In genomic region chr9:31166516-31166915, GRCh38 we compare ENCODE assay signal across 24 cellular contexts.
"Had no signal": no experiment of that assay in that cellular context is flagged by ENCODE, and none has a peak within 500 bp of the region (broad histone marks: within the 10 kb centered on the region; RNA-seq: fewer than 3 reads in every experiment).

No MANE protein-coding gene starts in this region.

- H3K27ac ChIP-seq: breast epithelium, gastroesophageal sphincter, pancreas, prostate gland, skin epidermis had no signal

- H3K36me3 Mint-ChIP-seq: naive B cell, type B pancreatic cell had no signal

- H3K27me3 Mint-ChIP-seq: activated CD4-positive, alpha-beta memory T cell treated with anti-CD3 and anti-CD28 coated beads for 36 hours; activated CD4-positive, alpha-beta T cell treated with anti-CD3 and anti-CD28 coated beads, Interleukin-2, amount 10 ng/mL, durations not matched to agents 24 days and 14 days; activated T-cell treated with anti-CD3 and anti-CD28 coated beads, Interleukin-2, amount 50 U/mL, for 24 hours; stimulated activated naive CD8-positive, alpha-beta T cell treated with anti-CD3 and anti-CD28 coated beads, Interleukin-15, Interleukin-2, amounts not matched to agents 100 ng/mL and 50 ng/mL, for 24 hours; type B pancreatic cell had no signal

- H3K4me1 ChIP-seq: breast epithelium, gastroesophageal sphincter, pancreas, prostate gland had no signal

- H3K9me3 Mint-ChIP-seq: activated CD4-positive, alpha-beta memory T cell treated with anti-CD3 and anti-CD28 coated beads for 36 hours; activated CD4-positive, alpha-beta T cell treated with anti-CD3 and anti-CD28 coated beads, Interleukin-2, amount 10 ng/mL, durations not matched to agents 24 days and 14 days; activated T-cell treated with anti-CD3 and anti-CD28 coated beads, Interleukin-2, amount 50 U/mL, for 24 hours; nephron progenitor cell; stimulated activated naive CD8-positive, alpha-beta T cell treated with anti-CD3 and anti-CD28 coated beads, Interleukin-15, Interleukin-2, amounts not matched to agents 100 ng/mL and 50 ng/mL, for 24 hours had no signal

- H3K4me3 ChIP-seq: breast epithelium, gastroesophageal sphincter, pancreas, prostate gland, skin epidermis had no signal

- H3K9me3 ChIP-seq: breast epithelium, gastroesophageal sphincter, pancreas, prostate gland had no signal

- H3K4me1 Mint-ChIP-seq: activated CD4-positive, alpha-beta T cell treated with anti-CD3 and anti-CD28 coated beads, Interleukin-2, amount 10 ng/mL, durations not matched to agents 24 days and 14 days; naive B cell; nephron progenitor cell had no signal

- DNase-seq: activated CD4-positive, alpha-beta memory T cell treated with anti-CD3 and anti-CD28 coated beads for 36 hours; activated CD4-positive, alpha-beta T cell treated with anti-CD3 and anti-CD28 coated beads, Interleukin-2, amount 10 ng/mL, durations not matched to agents 24 days and 14 days; activated CD4-positive, CD25-positive, alpha-beta regulatory T cell treated with anti-CD3 and anti-CD28 coated beads, Interleukin-2, amount 50 U/mL, for 72 hours; activated CD8-positive, alpha-beta memory T cell treated with anti-CD3 and anti-CD28 coated beads, Interleukin-2, amount 50 U/mL, for 48 hours; activated gamma-delta T cell; activated naive CD4-positive, alpha-beta T cell treated with anti-CD3 and anti-CD28 coated beads, Interleukin-2, amount 50 U/mL, for 16 hours; activated T-cell treated with anti-CD3 and anti-CD28 coated beads, Interleukin-2, amount 50 U/mL, for 24 hours; central memory CD4-positive, alpha-beta T cell; hippocampal formation; left colon; mammary epithelial cell; naive B cell; nephron progenitor cell; retina; stimulated activated CD4-positive, alpha-beta T cell treated with anti-CD3 and anti-CD28 coated beads, Interleukin-12 subunit alpha, Interleukin-12 subunit beta, amount 100 ng/mL, for 4 hours; stimulated activated CD4-positive, alpha-beta T cell treated with anti-CD3 and anti-CD28 coated beads, Interleukin-4, amount 100 ng/mL, for 1 hour had no signal

- H3K4me3 Mint-ChIP-seq: activated CD4-positive, alpha-beta memory T cell treated with anti-CD3 and anti-CD28 coated beads for 36 hours; activated CD4-positive, alpha-beta T cell treated with anti-CD3 and anti-CD28 coated beads, Interleukin-2, amount 10 ng/mL, durations not matched to agents 24 days and 14 days; activated T-cell treated with anti-CD3 and anti-CD28 coated beads, Interleukin-2, amount 50 U/mL, for 24 hours; naive B cell; nephron progenitor cell; stimulated activated naive CD8-positive, alpha-beta T cell treated with anti-CD3 and anti-CD28 coated beads, Interleukin-15, Interleukin-2, amounts not matched to agents 100 ng/mL and 50 ng/mL, for 24 hours; type B pancreatic cell had no signal

- H3K36me3 ChIP-seq: breast epithelium, gastroesophageal sphincter, pancreas, prostate gland had no signal

- H3K27ac Mint-ChIP-seq: activated CD4-positive, alpha-beta memory T cell treated with anti-CD3 and anti-CD28 coated beads for 36 hours; activated CD4-positive, alpha-beta T cell treated with anti-CD3 and anti-CD28 coated beads, Interleukin-2, amount 10 ng/mL, durations not matched to agents 24 days and 14 days; activated T-cell treated with anti-CD3 and anti-CD28 coated beads, Interleukin-2, amount 50 U/mL, for 24 hours; naive B cell; nephron progenitor cell; stimulated activated naive CD8-positive, alpha-beta T cell treated with anti-CD3 and anti-CD28 coated beads, Interleukin-15, Interleukin-2, amounts not matched to agents 100 ng/mL and 50 ng/mL, for 24 hours; type B pancreatic cell had no signal

- ATAC-seq: gastroesophageal sphincter, left colon, pancreas, sciatic nerve had no signal

- H3K27me3 ChIP-seq: breast epithelium, gastroesophageal sphincter had no signal
